7 cellular contexts compared by ENCODE assay signal in the genomic region with DNA sequence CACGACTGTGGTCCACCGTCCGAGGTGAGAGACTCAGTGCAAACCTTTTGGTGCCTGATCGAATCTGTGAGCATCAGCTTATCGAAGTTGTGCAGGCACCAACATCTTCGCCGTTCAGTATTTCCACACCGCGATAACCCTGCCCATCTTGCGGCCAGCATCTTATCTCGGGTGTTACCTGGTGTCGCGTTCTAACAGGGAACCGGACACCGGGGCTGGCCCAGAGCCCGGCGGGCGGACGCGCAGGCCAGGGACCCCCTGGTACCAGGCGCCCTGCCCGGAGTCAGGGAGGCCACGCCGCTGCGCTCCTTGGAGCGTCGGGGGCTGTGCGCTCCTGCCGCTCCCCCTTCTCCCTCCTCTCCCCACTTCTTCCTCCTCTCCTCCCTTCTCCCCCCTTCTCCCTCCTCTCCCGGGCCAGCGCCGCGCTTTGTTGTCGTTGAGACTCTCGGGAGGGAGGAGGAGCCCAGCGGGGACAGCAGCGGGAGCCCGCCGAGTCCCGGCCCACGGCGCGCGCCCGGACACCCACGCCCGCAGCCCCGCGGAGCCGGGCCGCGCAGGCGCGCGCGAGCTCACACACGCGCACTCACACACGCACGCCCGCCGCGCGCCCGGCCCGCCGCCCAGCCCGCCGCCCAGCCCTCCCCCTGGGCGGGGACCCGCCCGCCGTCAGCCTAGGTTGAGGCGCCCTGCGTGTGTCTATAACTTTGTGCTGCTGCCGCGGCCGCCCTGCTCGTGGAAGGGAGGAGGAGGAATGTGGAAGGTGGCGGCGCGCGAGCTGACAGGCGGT.
A peak's percentile ranks its signal among the peaks of the same experiment; 100 is the strongest.
DNase-seq lines count a peak whose midpoint lies in the region; ATAC-seq lines count a peak whose summit lies in the region.

No MANE protein-coding gene starts in this region.

- peak overlapping the region; percentile 99 for H3K27ac ChIP-seq in caudate nucleus (ENCODE audit: low read depth, low read length)

- DNase-seq in NCI-H345 (lab: John Stamatoyannopoulos, UW) (peak; percentile 89), caudate nucleus (lab: John Stamatoyannopoulos, UW) (peak; percentile 63 to 99 (median 95)), islet precursor cell (peak; percentile 90)
- peak; percentile 63 to 87 (median 75) for DNase-seq in activated CD4-positive, CD25-positive, alpha-beta regulatory T cell (lab: John Stamatoyannopoulos, UW)
- DNase-seq in stimulated activated CD4-positive, alpha-beta T cell treated with anti-CD3 and anti-CD28 coated beads, Interleukin-12 subunit alpha, Interleukin-12 subunit beta, amount 100 ng/mL, for 4 hours = peak; percentile 80

- ATAC-seq in GM18517 (IDR thresholded peaks at IDR 0.05; ENCODE audit: unreplicated experiment) (peak; percentile 42), HG03025 (IDR thresholded peaks at IDR 0.05; ENCODE audit: low FRiP score, unreplicated experiment) (peak; percentile 35)

Comparison
In these comparisons a context has a peak if more than half of its experiments do, and no peak if none do; other contexts are left out.
1. Peak in every context shown above with its lines: DNase-seq, ATAC-seq and H3K27ac ChIP-seq.